30 cellular contexts compared by ENCODE assay signal in the genomic region with DNA sequence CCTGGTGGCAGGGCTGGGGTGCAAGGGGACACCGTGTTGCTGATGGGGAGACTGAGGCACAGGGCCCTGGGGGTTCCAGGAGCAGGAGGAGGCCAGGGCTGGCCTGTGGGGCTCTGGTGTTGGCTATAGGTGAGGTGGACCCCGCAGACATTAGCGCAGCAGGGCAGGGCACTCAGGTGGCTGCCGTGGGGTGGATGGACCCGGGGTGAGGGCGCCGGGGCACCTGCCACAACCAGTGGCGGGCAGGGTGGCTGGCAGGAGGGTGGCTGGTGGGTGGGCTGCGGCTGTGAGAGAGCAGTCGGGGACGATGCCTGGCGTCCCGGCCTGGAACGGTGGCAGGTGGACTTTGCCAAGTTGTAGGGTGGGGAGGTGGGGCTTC. TPM values are rescaled to one million over a fixed set of nuclear protein-coding genes. Genes with fewer than 3 reads are reported as not detected.
"Had no signal": no experiment of that assay in that cellular context is flagged by ENCODE, and none has a peak within 500 bp of the region (broad histone marks: within the 10 kb centered on the region; RNA-seq: fewer than 3 reads in every experiment).

No MANE protein-coding gene starts in this region.

- H3K4me1 Mint-ChIP-seq: activated CD4-positive, alpha-beta T cell treated with anti-CD3 and anti-CD28 coated beads, Interleukin-2, amount 10 ng/mL, durations not matched to agents 24 days and 14 days; activated naive CD4-positive, alpha-beta T cell treated with anti-CD3 and anti-CD28 coated beads, Interleukin-2, amount 50 U/mL, for 24 hours; activated naive CD8-positive, alpha-beta T cell treated with anti-CD3 and anti-CD28 coated beads, Interleukin-2, amount 10 ng/mL, durations not matched to agents 7 days and 5 days had no signal

- H3K4me3 ChIP-seq: ascending aorta, breast epithelium, K562, SJSA1 had no signal

- H3K9me3 ChIP-seq: ascending aorta, breast epithelium, SJSA1, SK-N-SH had no signal

- H3K27ac Mint-ChIP-seq: activated CD4-positive, alpha-beta T cell treated with anti-CD3 and anti-CD28 coated beads, Interleukin-2, amount 10 ng/mL, durations not matched to agents 24 days and 14 days; activated CD8-positive, alpha-beta T cell treated with anti-CD3 and anti-CD28 coated beads for 36 hours; activated naive CD4-positive, alpha-beta T cell treated with anti-CD3 and anti-CD28 coated beads, Interleukin-2, amount 50 U/mL, for 24 hours; activated naive CD8-positive, alpha-beta T cell treated with anti-CD3 and anti-CD28 coated beads, Interleukin-2, amount 10 ng/mL, durations not matched to agents 7 days and 5 days; activated T-helper 2 cell treated with anti-CD3 and anti-CD28 coated beads, Interferon-gamma antibody, Interleukin-2, Interleukin-4, amounts not matched to agents 10 μg/mL and 5 μg/mL and 100 μg/mL, durations not matched to agents 14 hours and 24 hours and 36 hours; T-helper 1 cell treated with Interleukin-12 subunit alpha and Interleukin-12 subunit beta and Interleukin-4 antibody, amounts not matched to agents 30 μg/mL and 1 μg/mL, for 36 hours; T-helper 2 cell treated with Interferon-gamma antibody and Interleukin-4, amounts not matched to agents 5 μg/mL and 100 μg/mL, for 36 hours had no signal

- H3K4me2 ChIP-seq: SK-N-SH had no signal

- H3K9ac ChIP-seq: SK-N-SH had no signal

- H3K27me3 ChIP-seq: SJSA1 had no signal

- DNase-seq: activated CD4-positive, alpha-beta T cell treated with anti-CD3 and anti-CD28 coated beads, Interleukin-2, amount 10 ng/mL, durations not matched to agents 24 days and 14 days; activated CD4-positive, alpha-beta T cell treated with anti-CD3 and anti-CD28 coated beads, Interleukin-2, amount 50 U/mL, for 4 hours; activated CD8-positive, alpha-beta T cell treated with anti-CD3 and anti-CD28 coated beads for 36 hours; activated gamma-delta T cell; activated naive CD4-positive, alpha-beta T cell treated with Interleukin-2 at 50 U/mL for 16 hours; activated naive CD8-positive, alpha-beta T cell treated with anti-CD3 and anti-CD28 coated beads, Interleukin-2, amount 10 ng/mL, durations not matched to agents 7 days and 5 days; activated T-cell treated with anti-CD3 and anti-CD28 coated beads, Interleukin-2, amount 50 U/mL, for 1 hour; amygdala; Karpas-422; NCI-H1048; NCI-H1105 treated with DMSO at 0.1 percent for 48 hours; NCI-H1436; NCI-H1694 treated with DMSO at 0.1 percent for 48 hours; NCI-H2029; NCI-H345; NCI-H510A; NCI-H526; NCI-H748 treated with DMSO at 0.1 percent for 48 hours; OCI-M1; SHP77 treated with DMSO at 0.1 percent for 48 hours; SK-N-SH had no signal

- ATAC-seq: activated CD8-positive, alpha-beta T cell treated with anti-CD3 and anti-CD28 coated beads for 36 hours; K562 had no signal

- H3K4me3 Mint-ChIP-seq: activated CD4-positive, alpha-beta T cell treated with anti-CD3 and anti-CD28 coated beads, Interleukin-2, amount 10 ng/mL, durations not matched to agents 24 days and 14 days; activated CD8-positive, alpha-beta T cell treated with anti-CD3 and anti-CD28 coated beads for 36 hours; activated naive CD4-positive, alpha-beta T cell treated with anti-CD3 and anti-CD28 coated beads, Interleukin-2, amount 50 U/mL, for 24 hours; activated naive CD8-positive, alpha-beta T cell treated with anti-CD3 and anti-CD28 coated beads, Interleukin-2, amount 10 ng/mL, durations not matched to agents 7 days and 5 days; T-helper 1 cell treated with Interleukin-12 subunit alpha and Interleukin-12 subunit beta and Interleukin-4 antibody, amounts not matched to agents 30 μg/mL and 1 μg/mL, for 36 hours; T-helper 2 cell treated with Interferon-gamma antibody and Interleukin-4, amounts not matched to agents 5 μg/mL and 100 μg/mL, for 36 hours had no signal

- H3K36me3 ChIP-seq: ascending aorta, breast epithelium, SJSA1 had no signal

- H3K27ac ChIP-seq: ascending aorta, breast epithelium, SJSA1 had no signal

- H3K9me3 Mint-ChIP-seq: activated CD4-positive, alpha-beta T cell treated with anti-CD3 and anti-CD28 coated beads, Interleukin-2, amount 10 ng/mL, durations not matched to agents 24 days and 14 days; activated CD8-positive, alpha-beta T cell treated with anti-CD3 and anti-CD28 coated beads for 36 hours; activated naive CD4-positive, alpha-beta T cell treated with anti-CD3 and anti-CD28 coated beads, Interleukin-2, amount 50 U/mL, for 24 hours; activated naive CD8-positive, alpha-beta T cell treated with anti-CD3 and anti-CD28 coated beads, Interleukin-2, amount 10 ng/mL, durations not matched to agents 7 days and 5 days; activated T-helper 2 cell treated with anti-CD3 and anti-CD28 coated beads, Interferon-gamma antibody, Interleukin-2, Interleukin-4, amounts not matched to agents 10 μg/mL and 5 μg/mL and 100 μg/mL, durations not matched to agents 14 hours and 24 hours and 36 hours; T-helper 1 cell treated with Interleukin-12 subunit alpha and Interleukin-12 subunit beta and Interleukin-4 antibody, amounts not matched to agents 30 μg/mL and 1 μg/mL, for 36 hours; T-helper 2 cell treated with Interferon-gamma antibody and Interleukin-4, amounts not matched to agents 5 μg/mL and 100 μg/mL, for 36 hours had no signal

RNA-seq across cellular contexts. Expression of a gene that starts 6.9 kb away (rescaled TPM):
- total RNA-seq: RPMI7951 had no signal
